8 cellular contexts compared by ENCODE assay signal in genomic region chr17:41688641-41689496, GRCh38. TPM values are rescaled to one million over a fixed set of nuclear protein-coding genes. Genes with fewer than 3 reads are reported as not detected.
A peak's percentile ranks its signal among the peaks of the same experiment; 100 is the strongest.
DNase-seq lines count a peak whose midpoint lies in the region; ATAC-seq and TF ChIP-seq lines count a peak whose summit lies in the region.

TSS of gene EIF1 (plus strand) at chr17:41688885. CDS start at chr17:41689039, 154 bp downstream.

- H3K9me3 Mint-ChIP-seq in nephron progenitor cell = peaks cover 19% of the 10 kb centered on the region
- no peaks in the 10 kb centered on the region for H3K9me3 Mint-ChIP-seq in stimulated activated naive CD8-positive, alpha-beta T cell treated with anti-CD3 and anti-CD28 coated beads, Interleukin-15, amount 100 ng/mL, for 72 hours

- peak; percentile 78 for ATAC-seq in stimulated activated naive CD8-positive, alpha-beta T cell treated with anti-CD3 and anti-CD28 coated beads, Interleukin-15, amount 100 ng/mL, for 72 hours

- H3K9ac ChIP-seq in ES-I3 (ENCODE audit: low read depth, low read length) = peak within 1 kb of the TSS; percentile 79
- peak within 1 kb of the TSS; percentile 100 for H3K9ac ChIP-seq in MM.1S (ENCODE audit: low read length)

- H3K79me2 ChIP-seq in MM.1S (ENCODE audit: low read length) = peaks cover 30% of the 10 kb centered on the region

- H3K4me2 ChIP-seq in MM.1S (ENCODE audit: low read depth, low read length) = peak within 1 kb of the TSS; percentile 93

- H3K27ac ChIP-seq in MM.1S (ENCODE audit: low read length) = peak within 1 kb of the TSS; percentile 99

- H3K4me1 Mint-ChIP-seq in nephron progenitor cell = peaks cover 24% of the 10 kb centered on the region
- H3K4me1 Mint-ChIP-seq in stimulated activated naive CD8-positive, alpha-beta T cell treated with anti-CD3 and anti-CD28 coated beads, Interleukin-15, amount 100 ng/mL, for 72 hours = peaks cover 65% of the 10 kb centered on the region

- H3K36me3 Mint-ChIP-seq in nephron progenitor cell (ENCODE audit: low read depth) = peaks cover 38% of the 10 kb centered on the region

- peaks cover 24% of the 10 kb centered on the region for H4K20me1 ChIP-seq in MM.1S (ENCODE audit: insufficient read depth, low read length)

- H3K4me1 ChIP-seq in ES-I3 (ENCODE audit: insufficient read depth, low read length) = no peaks in the 10 kb centered on the region
- peaks cover 10% of the 10 kb centered on the region for H3K4me1 ChIP-seq in HAP-1
- H3K4me1 ChIP-seq in MM.1S (ENCODE audit: low read length) = peaks cover 12% of the 10 kb centered on the region

- peak; percentile 99 to 100 for DNase-seq in HAP-1 (ENCODE audit: low spot score in 2 of 2)
- DNase-seq in MM.1S = peak; percentile 100
- peak; percentile 96 for DNase-seq in SIG-M5 (lab: John Stamatoyannopoulos, UW)
- peak; percentile 97 for DNase-seq in activated gamma-delta T cell (lab: John Stamatoyannopoulos, UW)
- peak; percentile 99 for DNase-seq in fibroblast of the aortic adventitia (ENCODE audit: low read depth)
- DNase-seq in nephron progenitor cell = peak; percentile 100
- DNase-seq in stimulated activated naive CD8-positive, alpha-beta T cell treated with anti-CD3 and anti-CD28 coated beads, Interleukin-15, amount 100 ng/mL, for 72 hours = peak; percentile 100

- in situ Hi-C loops in HAP-1 (cut with MboI; ENCODE audit: low sequenced_read_pairs) = no loop called here

- no peaks in the 10 kb centered on the region for H3K27me3 Mint-ChIP-seq in nephron progenitor cell (ENCODE audit: low read depth, poor library complexity)
- H3K27me3 Mint-ChIP-seq in stimulated activated naive CD8-positive, alpha-beta T cell treated with anti-CD3 and anti-CD28 coated beads, Interleukin-15, amount 100 ng/mL, for 72 hours = no peaks in the 10 kb centered on the region

- peak within 1 kb of the TSS; percentile 97 for H3K4me3 Mint-ChIP-seq in nephron progenitor cell
- H3K4me3 Mint-ChIP-seq in stimulated activated naive CD8-positive, alpha-beta T cell treated with anti-CD3 and anti-CD28 coated beads, Interleukin-15, amount 100 ng/mL, for 72 hours = peak within 1 kb of the TSS; percentile 98 to 100

- peak within 1 kb of the TSS; percentile 87 for H2AFZ ChIP-seq in MM.1S (ENCODE audit: low read length)

- peaks cover 56% of the 10 kb centered on the region for H3F3A ChIP-seq in MM.1S (ENCODE audit: insufficient read depth, low read length)

- H3K27me3 ChIP-seq in HAP-1 (ENCODE audit: low read depth) (no peaks in the 10 kb centered on the region), MM.1S (replicated peaks; ENCODE audit: insufficient read depth, low read length) (no peaks in the 10 kb centered on the region)

- no peak for TF ChIP-seq CTCF in MM.1S (IDR thresholded peaks at IDR 0.05; ENCODE audit: low read length)
- no peak for TF ChIP-seq CTCF in fibroblast of the aortic adventitia (IDR thresholded peaks at IDR 0.05; ENCODE audit: insufficient read depth, low read length)
- TF ChIP-seq CTCF in nephron progenitor cell (IDR thresholded peaks at IDR 0.05) = no peak

- H3K9me3 ChIP-seq in ES-I3 (ENCODE audit: control insufficient read depth, insufficient read depth, low read length) (no peaks in the 10 kb centered on the region), HAP-1 (no peaks in the 10 kb centered on the region), MM.1S (replicated peaks; ENCODE audit: insufficient read depth, low read length) (no peaks in the 10 kb centered on the region)

- H3K4me3 ChIP-seq in HAP-1 (peak within 1 kb of the TSS; percentile 100), MM.1S (ENCODE audit: low read length) (peak within 1 kb of the TSS; percentile 100), fibroblast of the aortic adventitia (ENCODE audit: low read depth, low read length) (peak within 1 kb of the TSS; percentile 85)

- no peaks in the 10 kb centered on the region for H3K9me2 ChIP-seq in MM.1S (replicated peaks; ENCODE audit: insufficient read depth, low read length)

- peaks cover 31% of the 10 kb centered on the region for H3K36me3 ChIP-seq in ES-I3 (ENCODE audit: insufficient read depth, low read length)
- H3K36me3 ChIP-seq in HAP-1 (replicated peaks) = peaks cover 46% of the 10 kb centered on the region
- H3K36me3 ChIP-seq in MM.1S (replicated peaks; ENCODE audit: insufficient read depth, low read length) = peaks cover 37% of the 10 kb centered on the region

- peak within 1 kb of the TSS; percentile 100 for H3K27ac Mint-ChIP-seq in nephron progenitor cell
- H3K27ac Mint-ChIP-seq in stimulated activated naive CD8-positive, alpha-beta T cell treated with anti-CD3 and anti-CD28 coated beads, Interleukin-15, amount 100 ng/mL, for 72 hours = peak within 1 kb of the TSS; percentile 100

RNA-seq across cellular contexts. Expression of gene EIF1, which starts in this region (rescaled TPM):
- total RNA-seq in fibroblast of the aortic adventitia (ENCODE audit: low replicate concordance) = 99.7 and 102 TPM in 2 replicates

Comparison
In these comparisons a context has a peak if more than half of its experiments do, and no peak if none do; other contexts are left out.
1. Peak in every context shown above with its lines: DNase-seq, ATAC-seq, H3K4me3 ChIP-seq and H3K27ac ChIP-seq.